ENCODE assay signal across 18 cellular contexts in the genomic region with DNA sequence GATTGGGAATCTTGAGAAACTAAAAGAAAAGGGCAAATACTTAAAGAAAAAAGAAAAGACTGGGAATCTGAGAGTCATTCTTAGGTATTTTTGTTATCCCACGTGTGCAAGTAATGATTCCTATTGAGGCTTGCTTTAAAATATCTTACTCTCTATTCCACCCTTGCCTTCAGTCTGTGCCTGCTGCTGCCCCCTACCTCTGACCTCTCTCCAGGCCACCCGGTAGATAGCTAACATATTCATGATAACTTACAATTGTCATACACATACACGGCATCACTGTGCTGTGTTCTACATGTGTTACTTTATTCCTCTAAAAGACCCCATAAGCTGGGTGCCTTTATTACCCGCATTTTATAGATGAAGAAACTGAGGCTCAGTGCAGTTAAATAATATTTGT. TPM values are rescaled to one million over a fixed set of nuclear protein-coding genes. Genes with fewer than 3 reads are reported as not detected.
A peak's percentile ranks its signal among the peaks of the same experiment; 100 is the strongest.
DNase-seq lines count a peak whose midpoint lies in the region; ATAC-seq, FAIRE-seq and TF ChIP-seq lines count a peak whose summit lies in the region.
"Had no signal": no experiment of that assay in that cellular context is flagged by ENCODE, and none has a peak within 500 bp of the region (broad histone marks: within the 10 kb centered on the region; RNA-seq: fewer than 3 reads in every experiment).

No MANE protein-coding gene starts in this region.

- peak; percentile 35 for FAIRE-seq in endothelial cell of umbilical vein (lab: Jason Lieb, UNC)

- CTCF ChIA-PET in HCT116 (lab: Charles Lee) (interaction anchor here (1.2 kb wide), 1 partner anchor 42 kb away, joined by 3 read pairs; no protein-coding TSS in a partner anchor), PC-3 (lab: Charles Lee) (no interaction called here), endothelial cell of umbilical vein (lab: Charles Lee) (no interaction called here)

- no peak for TF ChIP-seq CTCF in GM10266 (IDR thresholded peaks at IDR 0.05; ENCODE audit: control insufficient read depth, insufficient read depth, low read depth, missing control alignments)
- TF ChIP-seq CTCF in HCT116 (IDR thresholded peaks at IDR 0.05 in 2 of 3, conservative IDR thresholded peaks at IDR 0.05 in 1 of 3; ENCODE audit: borderline replicate concordance in 1 of 3, insufficient read depth in 1 of 3, low read depth in 2 of 3, low read length in 2 of 3) = 0 out of 6 replicates have a peak, but pooled peaks of 1 of the 3 experiments have one; percentile 13
- TF ChIP-seq CTCF in PC-3 (conservative IDR thresholded peaks at IDR 0.05; ENCODE audit: low read depth, low read length) = 0 out of 2 replicates have a peak, but pooled peaks have one; percentile 16
- TF ChIP-seq CTCF in endothelial cell of umbilical vein (IDR thresholded peaks at IDR 0.05; ENCODE audit: extremely low read depth in 1 of 2, insufficient read depth in 1 of 2, low read depth in 1 of 2, low read length in 2 of 2) = no peak

- H3K4me1 ChIP-seq in HCT116 (ENCODE audit: control insufficient read depth in 1 of 2, insufficient read depth in 2 of 2, low read length in 2 of 2) (no peaks in the 10 kb centered on the region), PC-3 (ENCODE audit: insufficient read depth, low read length) (no peaks in the 10 kb centered on the region), endothelial cell of umbilical vein (ENCODE audit: control insufficient read depth, extremely low read depth, insufficient read depth, low read length) (no peaks in the 10 kb centered on the region)
- H3K4me1 ChIP-seq: Peyer's patch had no signal

- no peaks in the 10 kb centered on the region for H3K9me3 ChIP-seq in HCT116 (ENCODE audit: control insufficient read depth in 1 of 2, insufficient read depth in 1 of 2, low read depth in 1 of 2, low read length in 2 of 2)
- H3K9me3 ChIP-seq in PC-3 (ENCODE audit: low read length) = no peaks in the 10 kb centered on the region
- no peaks in the 10 kb centered on the region for H3K9me3 ChIP-seq in endothelial cell of umbilical vein (replicated peaks; ENCODE audit: control insufficient read depth, insufficient read depth, low read length)
- H3K9me3 ChIP-seq: Peyer's patch had no signal

- H3K4me2 ChIP-seq in HCT116 (ENCODE audit: low read length) = no peak overlapping the region
- H3K4me2 ChIP-seq in PC-3 (ENCODE audit: low read length) = no peak overlapping the region
- H3K4me2 ChIP-seq in endothelial cell of umbilical vein (ENCODE audit: insufficient read depth, low read length) = no peak overlapping the region
- H3K4me2 ChIP-seq: KMS-11 had no signal

- DNase-seq in GM10266 (ENCODE audit: extremely low spot score) (peak; percentile 7), HCT116 (ENCODE audit: low read depth, low spot score) (no peak), PC-3 (no peak), endothelial cell of umbilical vein (ENCODE audit: low read depth, low spot score) (no peak), NCI-H226 (no peak)
- no peak for DNase-seq in activated CD4-positive, CD25-positive, alpha-beta regulatory T cell (lab: John Stamatoyannopoulos, UW)
- DNase-seq: ACHN, GF-D8, HCEC 1CT, MV-4-11, NCI-H1436 treated with DMSO at 0.1 percent for 48 hours, NCI-H2081, NCI-H524 treated with DMSO at 0.1 percent for 48 hours, Peyer's patch, Right ventricle myocardium superior had no signal

- H3K27ac ChIP-seq in HCT116 (ENCODE audit: low read depth, low read length) (no peak overlapping the region), PC-3 (ENCODE audit: low read length) (no peak overlapping the region), endothelial cell of umbilical vein (ENCODE audit: insufficient read depth, low read depth, low read length) (no peak overlapping the region)
- H3K27ac ChIP-seq: KMS-11, Peyer's patch had no signal

- no peaks in the 10 kb centered on the region for H3K79me2 ChIP-seq in HCT116 (ENCODE audit: insufficient read depth, low read length)
- H3K79me2 ChIP-seq in PC-3 (ENCODE audit: low read length) = no peaks in the 10 kb centered on the region
- no peaks in the 10 kb centered on the region for H3K79me2 ChIP-seq in endothelial cell of umbilical vein (ENCODE audit: control insufficient read depth, insufficient read depth, low read length)

- no peak for TF ChIP-seq RAD21 in HCT116 (IDR thresholded peaks at IDR 0.05; ENCODE audit: low read depth)

- no peaks in the 10 kb centered on the region for H4K20me1 ChIP-seq in HCT116 (ENCODE audit: insufficient read depth)
- no peaks in the 10 kb centered on the region for H4K20me1 ChIP-seq in PC-3 (ENCODE audit: low read length)
- no peaks in the 10 kb centered on the region for H4K20me1 ChIP-seq in endothelial cell of umbilical vein (replicated peaks; ENCODE audit: control insufficient read depth, extremely low read depth, insufficient read depth, low read length)

- H3K36me3 ChIP-seq in HCT116 (ENCODE audit: control insufficient read depth in 1 of 2, insufficient read depth in 2 of 2, low read length in 2 of 2) = no peaks in the 10 kb centered on the region
- no peaks in the 10 kb centered on the region for H3K36me3 ChIP-seq in PC-3 (ENCODE audit: low read depth, low read length)
- no peaks in the 10 kb centered on the region for H3K36me3 ChIP-seq in endothelial cell of umbilical vein (ENCODE audit: control insufficient read depth in 2 of 2, extremely low read depth in 1 of 2, insufficient read depth in 2 of 2, low read length in 2 of 2)
- H3K36me3 ChIP-seq: Peyer's patch had no signal

- H3K4me3 ChIP-seq in HCT116 (replicated peaks in 1 of 2; ENCODE audit: low read depth in 1 of 2, low read length in 2 of 2) (no peak overlapping the region), PC-3 (ENCODE audit: low read length) (no peak overlapping the region), endothelial cell of umbilical vein (replicated peaks in 1 of 3; ENCODE audit: insufficient read depth in 1 of 3, low read depth in 1 of 3, low read length in 3 of 3) (no peak overlapping the region)
- H3K4me3 ChIP-seq: Peyer's patch had no signal

- dilution Hi-C loops in endothelial cell of umbilical vein (cut with MboI; ENCODE audit: extremely low pct_ligation_motif_present, low sequenced_read_pairs) = no loop called here

- no peaks in the 10 kb centered on the region for H3F3A ChIP-seq in PC-3 (ENCODE audit: low read length, unreplicated experiment)

- BruUV-seq in HCT116 (replicated peaks; lab: Mats Ljungman, UMichigan) (no TSS peak), PC-3 (replicated peaks; lab: Mats Ljungman, UMichigan) (no TSS peak), endothelial cell of umbilical vein (replicated peaks; lab: Mats Ljungman, UMichigan) (no TSS peak)

- 0 out of 2 replicates have a peak, but pooled peaks have one; percentile 55 for ATAC-seq in HCT116
- no peak for ATAC-seq in PC-3
- no peak for ATAC-seq in HG03354 (IDR thresholded peaks at IDR 0.05; ENCODE audit: poor library complexity, severe bottlenecking, unreplicated experiment)
- ATAC-seq: SK-N-SH treated with all-trans-retinoic acid at 6 μM for 48 hours had no signal

- H3K9ac ChIP-seq in HCT116 (ENCODE audit: low read length) = no peak overlapping the region
- H3K9ac ChIP-seq in PC-3 (ENCODE audit: low read length) = no peak overlapping the region
- H3K9ac ChIP-seq in endothelial cell of umbilical vein (replicated peaks; ENCODE audit: extremely low read depth, insufficient read depth, low read length) = no peak overlapping the region
- H3K9ac ChIP-seq: KMS-11 had no signal

- intact Hi-C loops in HCT116 (cut with micrococcal nuclease) (no loop called here), PC-3 (cut with micrococcal nuclease) (no loop called here), endothelial cell of umbilical vein (cut with micrococcal nuclease) (no loop called here)

- H3K27me3 ChIP-seq in HCT116 (ENCODE audit: insufficient read depth, low read length) (no peaks in the 10 kb centered on the region), PC-3 (ENCODE audit: low read length) (no peaks in the 10 kb centered on the region), endothelial cell of umbilical vein (ENCODE audit: control insufficient read depth in 2 of 2, insufficient read depth in 2 of 2, low read length in 2 of 2) (no peaks in the 10 kb centered on the region)
- H3K27me3 ChIP-seq: Peyer's patch had no signal

- no peaks in the 10 kb centered on the region for H3K9me1 ChIP-seq in endothelial cell of umbilical vein (replicated peaks; ENCODE audit: control insufficient read depth, extremely low read depth, insufficient read depth, low read length)

- TF ChIP-seq POLR2A in HCT116 (IDR thresholded peaks at IDR 0.05; ENCODE audit: borderline replicate concordance, extremely low read depth, insufficient read depth, insufficient read length) = no peak
- no peak for TF ChIP-seq POLR2A in endothelial cell of umbilical vein (IDR thresholded peaks at IDR 0.05; ENCODE audit: low read depth, low read length)

- POLR2A ChIA-PET in HCT116 (lab: Charles Lee) = no interaction called here
- POLR2A ChIA-PET in PC-3 (lab: Charles Lee; ENCODE audit: unreplicated experiment) = no interaction called here
- POLR2A ChIA-PET in endothelial cell of umbilical vein (lab: Charles Lee) = no interaction called here

- H3K9me2 ChIP-seq in HCT116 (ENCODE audit: insufficient read depth) = no peaks in the 10 kb centered on the region
- no peaks in the 10 kb centered on the region for H3K9me2 ChIP-seq in PC-3 (replicated peaks; ENCODE audit: low read length)

- RAD21 ChIA-PET in HCT116 (lab: Charles Lee; ENCODE audit: low non-redundant PET in 1 of 2, low total read pairs in 2 of 2, uncharacterized antibody in 2 of 2, unreplicated experiment in 2 of 2) = interaction anchor here in 1 of 2 experiments (0.6 kb wide), 1 partner anchor 42 kb away, joined by 3 read pairs; no protein-coding TSS in a partner anchor

- H2AFZ ChIP-seq in HCT116 (ENCODE audit: low read depth, low read length, poor library complexity, severe bottlenecking) (no peak overlapping the region), PC-3 (ENCODE audit: low read length) (no peak overlapping the region), endothelial cell of umbilical vein (ENCODE audit: low read depth, low read length) (no peak overlapping the region)

TF ChIP-seq in HCT116, 20 proteins besides CTCF, POLR2A, EP300 and RAD21 (continues in another document):
- TF ChIP-seq CBX3 (IDR thresholded peaks at IDR 0.05; ENCODE audit: low read depth) = no peak

RNA-seq across cellular contexts. Expression of gene ATP13A3, which starts 27.8 kb away (rescaled TPM):
- 139 TPM for total RNA-seq in HCT116 (2021; ENCODE audit: unreplicated experiment)
- 30.0 and 37.4 TPM in 2 replicates for polyA plus RNA-seq in HCT116 (2012)
- total RNA-seq in PC-3 (2014; rRNA removed) = 69.4 and 101 TPM in 2 replicates
- total RNA-seq in endothelial cell of umbilical vein = 56.8 and 59.0 TPM in 2 replicates
- 10.4 and 12.0 TPM in 2 replicates for polyA plus RNA-seq in endothelial cell of umbilical vein
- 14.0 and 14.8 TPM in 2 replicates for polyA plus RNA-seq in endothelial cell of umbilical vein (2011; cell fraction: cytosol; rRNA removed)
- 31.6 and 47.8 TPM in 2 replicates for polyA plus RNA-seq in endothelial cell of umbilical vein (2011; cell fraction: nucleus; rRNA removed)
- 23.3 and 38.7 TPM in 2 replicates for polyA plus RNA-seq in endothelial cell of umbilical vein (2012)
- polyA minus RNA-seq in endothelial cell of umbilical vein = 47.0 and 56.5 TPM in 2 replicates
- 84.8 TPM for polyA minus RNA-seq in endothelial cell of umbilical vein (2011; cell fraction: cytosol; rRNA and poly(A)+ RNA removed)
- polyA minus RNA-seq in endothelial cell of umbilical vein (2011; cell fraction: nucleus; rRNA and poly(A)+ RNA removed) = 70.9 and 131 TPM in 2 replicates
